Comparison of ENCODE assay signal across 12 cellular contexts in genomic region chr6:79670789-79671188, GRCh38. TPM values are rescaled to one million over a fixed set of nuclear protein-coding genes. Genes with fewer than 3 reads are reported as not detected.
DNase-seq lines count a peak whose midpoint lies in the region; ATAC-seq and TF ChIP-seq lines count a peak whose summit lies in the region.
"Had no signal": no experiment of that assay in that cellular context is flagged by ENCODE, and none has a peak within 500 bp of the region (broad histone marks: within the 10 kb centered on the region; RNA-seq: fewer than 3 reads in every experiment).

No MANE protein-coding gene starts in this region.

- H3K9me3 Mint-ChIP-seq in GM23338: no peaks in the 10 kb centered on the region
- H3K9me3 Mint-ChIP-seq in naive thymus-derived CD4-positive, alpha-beta T cell: peaks cover 0 to 9% (median 0%) of the 10 kb centered on the region in 11 donors
- H3K9me3 Mint-ChIP-seq in endothelial cell (ENCODE audit: unreplicated experiment): no peaks in the 10 kb centered on the region
- H3K9me3 Mint-ChIP-seq: CD14-positive monocyte; dendritic cell treated with granulocyte-macrophage colony-stimulating factor and Interleukin-4, amounts not matched to agents 40 ng/mL and 50 ng/mL, for 4 days had no signal

- DNase-seq in GM23338 (ENCODE audit: low spot score) (peak; percentile 27), NCI-H2107 treated with DMSO at 0.1 percent for 48 hours (lab: John Stamatoyannopoulos, UW; ENCODE audit: unreplicated experiment) (peak; percentile 94), mammary epithelial cell (no peak), endothelial cell (ENCODE audit: low spot score) (no peak), OCI-LY7 (ENCODE audit: low spot score) (no peak), occipital lobe (lab: John Stamatoyannopoulos, UW) (no peak)
- DNase-seq in naive thymus-derived CD4-positive, alpha-beta T cell: no peak
- DNase-seq: NCI-H446 treated with DMSO at 0.1 percent for 48 hours had no signal

- peaks cover 36% of the 10 kb centered on the region for H3K4me1 Mint-ChIP-seq in GM23338
- H3K4me1 Mint-ChIP-seq in naive thymus-derived CD4-positive, alpha-beta T cell: peaks cover 19 to 70% (median 60%) of the 10 kb centered on the region in 7 donors
- peaks cover 12% of the 10 kb centered on the region for H3K4me1 Mint-ChIP-seq in endothelial cell (ENCODE audit: unreplicated experiment)
- H3K4me1 Mint-ChIP-seq: CD14-positive monocyte had no signal

- CTCF ChIA-PET in mammary epithelial cell (lab: Charles Lee; ENCODE audit: low non-redundant PET) (no interaction called here), OCI-LY7 (lab: Charles Lee; ENCODE audit: unreplicated experiment) (no interaction called here)
- CTCF ChIA-PET in naive thymus-derived CD4-positive, alpha-beta T cell (lab: Charles Lee): interaction anchor here (1.2 to 3.4 kb wide), 2 partner anchors 25 to 100 kb away, joined by 4 to 21 read pairs; no protein-coding TSS in a partner anchor

- H3K27me3 Mint-ChIP-seq in GM23338 (ENCODE audit: insufficient read depth, low read depth, poor library complexity): peaks cover 6% of the 10 kb centered on the region
- H3K27me3 Mint-ChIP-seq in naive thymus-derived CD4-positive, alpha-beta T cell: no peaks in the 10 kb centered on the region
- H3K27me3 Mint-ChIP-seq in endothelial cell (ENCODE audit: unreplicated experiment): no peaks in the 10 kb centered on the region
- H3K27me3 Mint-ChIP-seq: dendritic cell treated with granulocyte-macrophage colony-stimulating factor and Interleukin-4, amounts not matched to agents 40 ng/mL and 50 ng/mL, for 4 days had no signal

- H3K4me3 Mint-ChIP-seq in GM23338: no peak overlapping the region
- peak overlapping the region in 4 of 10 donors; percentile 47 to 65 (median 52) for H3K4me3 Mint-ChIP-seq in naive thymus-derived CD4-positive, alpha-beta T cell
- H3K4me3 Mint-ChIP-seq in endothelial cell (ENCODE audit: unreplicated experiment): no peak overlapping the region
- H3K4me3 Mint-ChIP-seq: CD14-positive monocyte; dendritic cell treated with granulocyte-macrophage colony-stimulating factor and Interleukin-4, amounts not matched to agents 40 ng/mL and 50 ng/mL, for 4 days had no signal

- intact Hi-C loops in mammary epithelial cell (cut with micrococcal nuclease) (loop anchor here (5.0 kb wide), 1 partner anchor 38 kb away; the partner anchor contains the start of gene SH3BGRL2), OCI-LY7 (cut with micrococcal nuclease; ENCODE audit: unreplicated experiment) (no loop called here)
- intact Hi-C loops in naive thymus-derived CD4-positive, alpha-beta T cell (cut with micrococcal nuclease): loop anchor here (1.0 to 5.0 kb wide), 7 partner anchors 38 to 593 kb away; partner anchors contain the start of genes PHIP (in 2 of the 2), BCKDHB (in 1 of the 2), HMGN3 (in 1 of the 2) and LCA5 (in 1 of the 2)

- H2AFZ ChIP-seq in GM23338 (no peak overlapping the region), mammary epithelial cell (ENCODE audit: low read depth, low read length) (peak overlapping the region; percentile 83), OCI-LY7 (ENCODE audit: low read length) (no peak overlapping the region)

- 0 out of 2 replicates have a peak, but pooled peaks cover 3% of the 10 kb centered on the region for H3F3A ChIP-seq in GM23338 (replicated peaks; ENCODE audit: low read depth)

- 89% methylated on average over 2 of the region's 2 CpGs for WGBS in mammary epithelial cell (ENCODE audit: low coverage, missing lambda C conversion rate)

- H3K9me3 ChIP-seq in mammary epithelial cell (replicated peaks; ENCODE audit: insufficient read depth, low read length): no peaks in the 10 kb centered on the region
- H3K9me3 ChIP-seq in naive thymus-derived CD4-positive, alpha-beta T cell (ENCODE audit: control insufficient read depth in 2 of 3, low read length in 3 of 3): no peaks in the 10 kb centered on the region
- no peaks in the 10 kb centered on the region for H3K9me3 ChIP-seq in OCI-LY7 (ENCODE audit: low read length)
- H3K9me3 ChIP-seq: SJSA1 had no signal

- H3K27ac ChIP-seq in GM23338 (ENCODE audit: low read depth) (no peak overlapping the region), mammary epithelial cell (ENCODE audit: insufficient read depth, low read depth, low read length) (no peak overlapping the region), OCI-LY7 (ENCODE audit: low read depth, low read length, poor library complexity, severe bottlenecking) (no peak overlapping the region)
- H3K27ac ChIP-seq in naive thymus-derived CD4-positive, alpha-beta T cell (ENCODE audit: low read depth, low read length): no peak overlapping the region
- H3K27ac ChIP-seq: SJSA1 had no signal

- POLR2A ChIA-PET in naive thymus-derived CD4-positive, alpha-beta T cell (lab: Charles Lee): interaction anchor here (1.7 kb wide), 1 partner anchor 11 kb away, joined by 3 read pairs; no protein-coding TSS in a partner anchor
- POLR2A ChIA-PET in OCI-LY7 (lab: Charles Lee): no interaction called here

- BruUV-seq in mammary epithelial cell (replicated peaks; lab: Mats Ljungman, UMichigan) (no TSS peak), OCI-LY7 (replicated peaks; lab: Mats Ljungman, UMichigan) (no TSS peak)

- dilution Hi-C loops in mammary epithelial cell (cut with HindIII; ENCODE audit: low sequenced_read_pairs): no loop called here

- peaks cover 21% of the 10 kb centered on the region for H3K4me1 ChIP-seq in GM23338 (ENCODE audit: insufficient read depth)
- peaks cover 10% of the 10 kb centered on the region for H3K4me1 ChIP-seq in mammary epithelial cell (ENCODE audit: insufficient read depth, low read length)
- H3K4me1 ChIP-seq in naive thymus-derived CD4-positive, alpha-beta T cell (ENCODE audit: control insufficient read depth in 2 of 2, insufficient read depth in 2 of 2, low read length in 2 of 2): peaks cover 0 to 49% of the 10 kb centered on the region in 2 donors
- no peaks in the 10 kb centered on the region for H3K4me1 ChIP-seq in OCI-LY7 (ENCODE audit: insufficient read depth, low read length, poor library complexity, severe bottlenecking)
- H3K4me1 ChIP-seq: SJSA1 had no signal

- H3K36me3 Mint-ChIP-seq in GM23338 (ENCODE audit: low read depth) (peaks cover 5% of the 10 kb centered on the region; the same call in 1 of the 3 replicates), endothelial cell (ENCODE audit: low read depth, unreplicated experiment) (no peaks in the 10 kb centered on the region)
- H3K36me3 Mint-ChIP-seq in naive thymus-derived CD4-positive, alpha-beta T cell: peaks cover 0 to 2% (median 0%) of the 10 kb centered on the region in 5 donors
- H3K36me3 Mint-ChIP-seq: CD14-positive monocyte had no signal

- no peak overlapping the region for H3K4me2 ChIP-seq in GM23338
- H3K4me2 ChIP-seq in mammary epithelial cell (ENCODE audit: insufficient read depth, low read depth, low read length): no peak overlapping the region
- H3K4me2 ChIP-seq in OCI-LY7 (ENCODE audit: low read length): no peak overlapping the region

- no peaks in the 10 kb centered on the region for H3K36me3 ChIP-seq in GM23338 (ENCODE audit: insufficient read depth)
- H3K36me3 ChIP-seq in mammary epithelial cell (ENCODE audit: insufficient read depth, low read length): no peaks in the 10 kb centered on the region
- no peaks in the 10 kb centered on the region for H3K36me3 ChIP-seq in naive thymus-derived CD4-positive, alpha-beta T cell (ENCODE audit: control insufficient read depth in 2 of 3, insufficient read depth in 3 of 3, low read length in 3 of 3)
- H3K36me3 ChIP-seq in OCI-LY7 (ENCODE audit: insufficient read depth, low read length): no peaks in the 10 kb centered on the region
- H3K36me3 ChIP-seq: SJSA1 had no signal

- H3K4me3 ChIP-seq in GM23338 (no peak overlapping the region), mammary epithelial cell (replicated peaks in 1 of 3; ENCODE audit: insufficient read depth in 1 of 3, low read depth in 2 of 3, low read length in 3 of 3) (no peak overlapping the region), OCI-LY7 (ENCODE audit: low read depth, low read length, poor library complexity, severe bottlenecking) (no peak overlapping the region)
- H3K4me3 ChIP-seq in naive thymus-derived CD4-positive, alpha-beta T cell (ENCODE audit: low read length): no peak overlapping the region
- H3K4me3 ChIP-seq: SJSA1 had no signal

- TF ChIP-seq CTCF in GM23338 (conservative IDR thresholded peaks at IDR 0.05; ENCODE audit: low read depth in 2 of 2): no peak
- no peak for TF ChIP-seq CTCF in mammary epithelial cell (conservative IDR thresholded peaks at IDR 0.05 in 1 of 2, IDR thresholded peaks at IDR 0.05 in 1 of 2; ENCODE audit: extremely low read depth in 1 of 2, insufficient read depth in 1 of 2, low read depth in 1 of 2, low read length in 2 of 2)
- no peak for TF ChIP-seq CTCF in endothelial cell (IDR thresholded peaks at IDR 0.05; ENCODE audit: unreplicated experiment)
- no peak for TF ChIP-seq CTCF in OCI-LY7 (conservative IDR thresholded peaks at IDR 0.05; ENCODE audit: low read length)

- in situ Hi-C loops in mammary epithelial cell (cut with MboI; ENCODE audit: low sequenced_read_pairs in 2 of 2): no loop called here

- no peaks in the 10 kb centered on the region for H3K27me3 ChIP-seq in GM23338 (ENCODE audit: insufficient read depth)
- no peaks in the 10 kb centered on the region for H3K27me3 ChIP-seq in mammary epithelial cell (ENCODE audit: insufficient read depth, low read length)
- no peaks in the 10 kb centered on the region for H3K27me3 ChIP-seq in naive thymus-derived CD4-positive, alpha-beta T cell (ENCODE audit: control insufficient read depth in 2 of 2, insufficient read depth in 2 of 2, low read length in 2 of 2)
- H3K27me3 ChIP-seq: SJSA1 had no signal

- no peak overlapping the region for H3K27ac Mint-ChIP-seq in GM23338
- peak overlapping the region in 8 of 9 donors; percentile 23 to 89 (median 67) for H3K27ac Mint-ChIP-seq in naive thymus-derived CD4-positive, alpha-beta T cell
- H3K27ac Mint-ChIP-seq in endothelial cell (ENCODE audit: unreplicated experiment): no peak overlapping the region
- H3K27ac Mint-ChIP-seq: dendritic cell treated with granulocyte-macrophage colony-stimulating factor and Interleukin-4, amounts not matched to agents 40 ng/mL and 50 ng/mL, for 4 days had no signal

- no peaks in the 10 kb centered on the region for H4K20me1 ChIP-seq in GM23338 (replicated peaks; ENCODE audit: insufficient read depth)
- no peaks in the 10 kb centered on the region for H4K20me1 ChIP-seq in mammary epithelial cell (ENCODE audit: insufficient read depth, low read length)
- no peaks in the 10 kb centered on the region for H4K20me1 ChIP-seq in OCI-LY7 (ENCODE audit: insufficient read depth, low read length)

- H3K79me2 ChIP-seq in GM23338 (replicated peaks; ENCODE audit: insufficient read depth): no peaks in the 10 kb centered on the region
- H3K79me2 ChIP-seq in mammary epithelial cell (ENCODE audit: insufficient read depth, low read length): no peaks in the 10 kb centered on the region
- H3K79me2 ChIP-seq in OCI-LY7 (ENCODE audit: insufficient read depth, low read depth, low read length): no peaks in the 10 kb centered on the region

- ATAC-seq in GM23338 (peak; percentile 25), HG03432 (IDR thresholded peaks at IDR 0.05; ENCODE audit: unreplicated experiment) (no peak)
- ATAC-seq in naive thymus-derived CD4-positive, alpha-beta T cell: no peak

- no peak overlapping the region for H3K9ac ChIP-seq in mammary epithelial cell (ENCODE audit: insufficient read depth, low read length)

- no peaks in the 10 kb centered on the region for H3K9me2 ChIP-seq in GM23338 (ENCODE audit: insufficient read depth)
- no peaks in the 10 kb centered on the region for H3K9me2 ChIP-seq in OCI-LY7 (ENCODE audit: insufficient read depth, low read length)

RNA-seq across cellular contexts. Expression of gene SH3BGRL2, which starts 39.7 kb away (rescaled TPM):
- 23.8 and 24.5 TPM in 2 replicates for total RNA-seq in GM23338 (2014; rRNA removed; shearing (Covaris generic))
- 7.5 and 8.4 TPM in 2 replicates for polyA plus RNA-seq in GM23338 (2016; fragmentation: Nextera tagmentation; extraction: Ambion mirVana)
- 10 to 100 TPM in 1 of 2 donors, 1 to 10 TPM in 1; 6.6 to 16.3 TPM for total RNA-seq in mammary epithelial cell
- polyA plus RNA-seq in mammary epithelial cell: 1.5 TPM
- polyA minus RNA-seq in mammary epithelial cell: 1.2 TPM
- total RNA-seq in naive thymus-derived CD4-positive, alpha-beta T cell: 1 to 10 TPM in 3 of 5 experiments, under 1 TPM in 2; 0.17 to 2.9 (median 1.8) TPM
- under 1 TPM; 0.37 to 0.74 TPM for polyA plus RNA-seq in naive thymus-derived CD4-positive, alpha-beta T cell
- total RNA-seq in endothelial cell (ENCODE audit: unreplicated experiment): 7.0 TPM
- 0.03 TPM in 1 of 2 replicates, not detected in the other for total RNA-seq in OCI-LY7 (2014; rRNA removed; shearing (Covaris generic))
- 0.09 and 0.25 TPM in 2 replicates for total RNA-seq in OCI-LY7 (2022)
- 21.2 TPM for total RNA-seq in occipital lobe

Comparison
In these comparisons a context has a peak if more than half of its experiments do, and no peak if none do; other contexts are left out.
1. DNase-seq: peak in GM23338 (single experiment) and NCI-H2107 treated with DMSO at 0.1 percent for 48 hours (single experiment); none in mammary epithelial cell (single experiment), naive thymus-derived CD4-positive, alpha-beta T cell (0 of 9), endothelial cell (single experiment), OCI-LY7 (single experiment) and occipital lobe (single experiment).
2. H3K27ac Mint-ChIP-seq: peak in naive thymus-derived CD4-positive, alpha-beta T cell (8 of 9); none in GM23338 (single experiment) and endothelial cell (single experiment).